ENCODE assay signal across 1 cellular context in genomic region chr13:21012211-21012610, GRCh38.
TF ChIP-seq lines count a peak whose summit lies in the region.

No MANE protein-coding gene starts in this region.

TF ChIP-seq in SK-N-SH, 30 proteins besides CTCF, POLR2A, EP300 and RAD21 (continued from another document):
- TF ChIP-seq ZBTB33 (IDR thresholded peaks at IDR 0.05; ENCODE audit: borderline replicate concordance, low read depth) (no peak), GATA2 (CRISPR knock-in tag; IDR thresholded peaks at IDR 0.05) (no peak), TEAD4 (IDR thresholded peaks at IDR 0.05; ENCODE audit: borderline replicate concordance, insufficient read depth) (no peak), CHD2 (IDR thresholded peaks at IDR 0.05; ENCODE audit: low read length, partially characterized antibody) (no peak), YY1 (IDR thresholded peaks at IDR 0.05; ENCODE audit: low read depth) (no peak), MEF2A (IDR thresholded peaks at IDR 0.05; ENCODE audit: borderline replicate concordance, low read depth) (no peak), GABPA (IDR thresholded peaks at IDR 0.05; ENCODE audit: low read depth) (no peak), ELF1 (IDR thresholded peaks at IDR 0.05) (no peak), PBX3 (IDR thresholded peaks at IDR 0.05) (no peak), SMC3 (IDR thresholded peaks at IDR 0.05; ENCODE audit: low read depth, low read length) (no peak), RXRA (IDR thresholded peaks at IDR 0.05; ENCODE audit: borderline replicate concordance, low read depth) (no peak), EZH2phosphoT487 (IDR thresholded peaks at IDR 0.05; ENCODE audit: borderline replicate concordance, low read depth) (no peak), IRF3 (IDR thresholded peaks at IDR 0.05; ENCODE audit: low read depth, low read length) (no peak), USF1 (IDR thresholded peaks at IDR 0.05; ENCODE audit: borderline replicate concordance, low read depth) (no peak)
